ENCODE assay signal across 1 cellular context in the genomic region with DNA sequence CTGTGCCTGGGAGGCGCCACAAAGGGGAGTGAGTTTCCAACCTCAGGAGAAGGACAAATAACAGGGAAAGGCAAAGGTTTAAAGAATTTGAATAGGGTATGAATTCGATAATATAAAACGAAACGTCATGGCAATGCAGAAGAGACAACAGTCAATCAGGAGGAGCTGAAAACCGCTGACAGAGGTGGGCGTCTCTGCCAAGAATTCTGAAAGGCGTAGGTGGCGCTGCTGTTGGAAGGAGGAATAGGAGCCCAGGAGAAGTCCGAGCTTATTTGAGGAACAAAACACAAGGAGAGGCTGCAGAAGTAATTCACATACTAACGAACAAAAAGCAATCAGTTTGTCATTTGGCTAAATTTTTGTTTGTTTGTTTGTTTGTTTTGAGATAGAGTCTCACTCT.
TF ChIP-seq lines count a peak whose summit lies in the region.

No MANE protein-coding gene starts in this region.

TF ChIP-seq in WTC11, 78 proteins besides CTCF, POLR2A, EP300 and RAD21 (continued from another document):
- TF ChIP-seq AFF4 (CRISPR knock-in tag; IDR thresholded peaks at IDR 0.05; ENCODE audit: borderline replicate concordance) (no peak), MYBL2 (CRISPR knock-in tag; IDR thresholded peaks at IDR 0.05) (no peak), ATF2 (CRISPR knock-in tag; IDR thresholded peaks at IDR 0.05; ENCODE audit: borderline replicate concordance, low read depth) (no peak), FOXK1 (CRISPR knock-in tag; IDR thresholded peaks at IDR 0.05) (no peak)
- TF ChIP-seq, protein P1, sequence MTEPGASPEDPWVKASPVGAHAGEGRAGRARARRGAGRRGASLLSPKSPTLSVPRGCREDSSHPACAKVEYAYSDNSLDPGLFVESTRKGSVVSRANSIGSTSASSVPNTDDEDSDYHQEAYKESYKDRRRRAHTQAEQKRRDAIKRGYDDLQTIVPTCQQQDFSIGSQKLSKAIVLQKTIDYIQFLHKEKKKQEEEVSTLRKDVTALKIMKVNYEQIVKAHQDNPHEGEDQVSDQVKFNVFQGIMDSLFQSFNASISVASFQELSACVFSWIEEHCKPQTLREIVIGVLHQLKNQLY (CRISPR knock-in tag; IDR thresholded peaks at IDR 0.05), result no peak
